28 cellular contexts compared by ENCODE assay signal in genomic region chr13:90615767-90616166, GRCh38.
"Had no signal": no experiment of that assay in that cellular context is flagged by ENCODE, and none has a peak within 500 bp of the region (broad histone marks: within the 10 kb centered on the region; RNA-seq: fewer than 3 reads in every experiment).

No MANE protein-coding gene starts in this region.

- H3K4me3 Mint-ChIP-seq: stimulated activated memory B cell treated with anti-CD40 and anti-IgM and Interleukin-4, amounts not matched to agents 10 μg/mL and 1 μg/mL and 100 μg/mL, for 72 hours; stimulated activated naive B cell treated with anti-CD40 and anti-IgM and Interleukin-4, amounts not matched to agents 10 μg/mL and 1 μg/mL and 100 μg/mL, for 72 hours; stimulated activated naive CD8-positive, alpha-beta T cell treated with anti-CD3 and anti-CD28 coated beads, Interleukin-15, amount 100 ng/mL, for 72 hours; stimulated activated naive CD8-positive, alpha-beta T cell treated with anti-CD3 and anti-CD28 coated beads, Interleukin-15, Interleukin-2, amounts not matched to agents 100 ng/mL and 50 ng/mL, for 24 hours; type B pancreatic cell had no signal

- H3K36me3 Mint-ChIP-seq: stimulated activated memory B cell treated with anti-CD40 and anti-IgM and Interleukin-4, amounts not matched to agents 10 μg/mL and 1 μg/mL and 100 μg/mL, for 72 hours; stimulated activated naive B cell treated with anti-CD40 and anti-IgM and Interleukin-4, amounts not matched to agents 10 μg/mL and 1 μg/mL and 100 μg/mL, for 72 hours; type B pancreatic cell had no signal

- H3K9me3 ChIP-seq: suprapubic skin, testis, thoracic aorta, thyroid gland, tibial artery, transverse colon, upper lobe of left lung, upper lobe of right lung, uterus, vagina had no signal

- ATAC-seq: stimulated activated memory B cell treated with anti-CD40 and anti-IgM and Interleukin-4, amounts not matched to agents 10 μg/mL and 1 μg/mL and 100 μg/mL, for 72 hours; stimulated activated naive B cell treated with anti-CD40 and anti-IgM and Interleukin-4, amounts not matched to agents 10 μg/mL and 1 μg/mL and 100 μg/mL, for 72 hours; stimulated activated naive CD8-positive, alpha-beta T cell treated with anti-CD3 and anti-CD28 coated beads, Interleukin-15, amount 100 ng/mL, for 72 hours; stimulated activated naive CD8-positive, alpha-beta T cell treated with anti-CD3 and anti-CD28 coated beads, Interleukin-15, Interleukin-2, amounts not matched to agents 100 U/mL and 50 U/mL, for 24 hours; upper lobe of right lung had no signal

- H3K4me3 ChIP-seq: stomach, suprapubic skin, testis, thoracic aorta, thyroid gland, tibial artery, tibial nerve, transverse colon, upper lobe of left lung, upper lobe of right lung, uterus, vagina had no signal

- FAIRE-seq: urothelium cell line had no signal

- H3K27me3 Mint-ChIP-seq: stimulated activated memory B cell treated with anti-CD40 and anti-IgM and Interleukin-4, amounts not matched to agents 10 μg/mL and 1 μg/mL and 100 μg/mL, for 72 hours; stimulated activated naive B cell treated with anti-CD40 and anti-IgM and Interleukin-4, amounts not matched to agents 10 μg/mL and 1 μg/mL and 100 μg/mL, for 72 hours; stimulated activated naive CD8-positive, alpha-beta T cell treated with anti-CD3 and anti-CD28 coated beads, Interleukin-15, amount 100 ng/mL, for 72 hours; stimulated activated naive CD8-positive, alpha-beta T cell treated with anti-CD3 and anti-CD28 coated beads, Interleukin-15, Interleukin-2, amounts not matched to agents 100 ng/mL and 50 ng/mL, for 24 hours; type B pancreatic cell had no signal

- H3K27me3 ChIP-seq: stomach, suprapubic skin, testis, thyroid gland, tibial artery, tibial nerve, transverse colon, upper lobe of left lung, upper lobe of right lung, uterus, vagina had no signal

- H3K27ac Mint-ChIP-seq: stimulated activated memory B cell treated with anti-CD40 and anti-IgM and Interleukin-4, amounts not matched to agents 10 μg/mL and 1 μg/mL and 100 μg/mL, for 72 hours; stimulated activated naive B cell treated with anti-CD40 and anti-IgM and Interleukin-4, amounts not matched to agents 10 μg/mL and 1 μg/mL and 100 μg/mL, for 72 hours; stimulated activated naive CD8-positive, alpha-beta T cell treated with anti-CD3 and anti-CD28 coated beads, Interleukin-15, amount 100 ng/mL, for 72 hours; stimulated activated naive CD8-positive, alpha-beta T cell treated with anti-CD3 and anti-CD28 coated beads, Interleukin-15, Interleukin-2, amounts not matched to agents 100 ng/mL and 50 ng/mL, for 24 hours; type B pancreatic cell had no signal

- H3K4me1 Mint-ChIP-seq: stimulated activated memory B cell treated with anti-CD40 and anti-IgM and Interleukin-4, amounts not matched to agents 10 μg/mL and 1 μg/mL and 100 μg/mL, for 72 hours; stimulated activated naive B cell treated with anti-CD40 and anti-IgM and Interleukin-4, amounts not matched to agents 10 μg/mL and 1 μg/mL and 100 μg/mL, for 72 hours; stimulated activated naive CD8-positive, alpha-beta T cell treated with anti-CD3 and anti-CD28 coated beads, Interleukin-15, amount 100 ng/mL, for 72 hours had no signal

- H3K27ac ChIP-seq: stomach, suprapubic skin, testis, thoracic aorta, thyroid gland, tibial artery, tibial nerve, transverse colon, upper lobe of left lung, upper lobe of right lung, uterus, vagina had no signal

- H3K9me3 Mint-ChIP-seq: stimulated activated naive CD8-positive, alpha-beta T cell treated with anti-CD3 and anti-CD28 coated beads, Interleukin-15, Interleukin-2, amounts not matched to agents 100 ng/mL and 50 ng/mL, for 24 hours had no signal

- H3K36me3 ChIP-seq: stomach, suprapubic skin, thoracic aorta, thyroid gland, tibial artery, tibial nerve, transverse colon, upper lobe of left lung, upper lobe of right lung, uterus, vagina had no signal

- H3K4me1 ChIP-seq: stomach, suprapubic skin, testis, thyroid gland, tibial artery, tibial nerve, transverse colon, upper lobe of left lung, upper lobe of right lung, uterus, vagina had no signal

- DNase-seq: stimulated activated CD4-positive, alpha-beta T cell treated with anti-CD3 and anti-CD28 coated beads, Interleukin-2, amount 100 ng/mL, for 48 hours; stimulated activated CD4-positive, alpha-beta T cell treated with anti-CD3 and anti-CD28 coated beads, Interleukin-4, amount 100 ng/mL, for 1 hour; stimulated activated CD4-positive, alpha-beta T cell treated with anti-CD3 and anti-CD28 coated beads, Interleukin-4, amount 100 ng/mL, for 24 hours; stimulated activated CD4-positive, alpha-beta T cell treated with anti-CD3 and anti-CD28 coated beads, Interleukin-4, amount 100 ng/mL, for 4 hours; stimulated activated CD8-positive, alpha-beta memory T cell treated with anti-CD3 and anti-CD28 coated beads, Interleukin-4, amount 100 ng/mL, for 48 hours; stimulated activated naive B cell treated with anti-CD40 and anti-IgM and Interleukin-4, amounts not matched to agents 10 μg/mL and 1 μg/mL and 100 μg/mL, for 72 hours; stimulated activated naive CD4-positive, alpha-beta T cell; stimulated activated naive CD4-positive, alpha-beta T cell treated with Interleukin-2 at 50 U/mL for 16 hours; stimulated activated naive CD8-positive, alpha-beta T cell treated with anti-CD3 and anti-CD28 coated beads, Interleukin-15, amount 100 ng/mL, for 72 hours; stimulated activated naive CD8-positive, alpha-beta T cell treated with anti-CD3 and anti-CD28 coated beads, Interleukin-15, Interleukin-2, amounts not matched to agents 100 U/mL and 50 U/mL, for 24 hours; stomach; substantia nigra; testis; thyroid gland; tibial artery; transverse colon; trophoblast cell; upper lobe of left lung; upper lobe of right lung; uterus had no signal
